In the genomic region with DNA sequence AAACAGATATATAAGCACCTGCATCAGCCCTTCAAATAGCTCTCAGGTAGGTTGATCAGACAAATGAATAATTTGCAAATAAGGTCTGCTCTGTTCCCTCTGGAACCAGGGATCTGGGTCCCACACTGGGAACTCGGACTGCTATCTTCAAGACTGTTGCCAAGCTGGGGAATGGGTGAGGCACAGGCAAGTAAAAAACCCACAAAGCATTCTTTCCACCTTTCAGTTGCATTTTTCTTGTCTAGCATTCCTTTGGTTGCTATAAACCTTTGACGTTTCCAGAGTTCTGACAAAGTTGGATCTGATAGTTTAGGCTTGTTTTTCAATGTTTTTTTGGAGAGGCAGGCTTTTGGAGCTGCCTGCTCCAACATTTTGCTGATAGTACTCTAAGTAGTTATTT, we compare ENCODE assay signal across 18 cellular contexts. TPM values are rescaled to one million over a fixed set of nuclear protein-coding genes. Genes with fewer than 3 reads are reported as not detected.
DNase-seq lines count a peak whose midpoint lies in the region; ATAC-seq, FAIRE-seq and TF ChIP-seq lines count a peak whose summit lies in the region.
"Had no signal": no experiment of that assay in that cellular context is flagged by ENCODE, and none has a peak within 500 bp of the region (broad histone marks: within the 10 kb centered on the region; RNA-seq: fewer than 3 reads in every experiment).

No MANE protein-coding gene starts in this region.

- 90 to 91% methylated on average over 2 of the region's 2 CpGs for WGBS in pancreas, 2 donors

- H3K4me1 ChIP-seq in astrocyte (ENCODE audit: insufficient read depth, low read length): no peaks in the 10 kb centered on the region
- H3K4me1 ChIP-seq in mucosa of descending colon (ENCODE audit: low read depth): no peaks in the 10 kb centered on the region
- no peaks in the 10 kb centered on the region for H3K4me1 ChIP-seq in pancreas
- H3K4me1 ChIP-seq: Caco-2 had no signal

- H3K27ac ChIP-seq in astrocyte (ENCODE audit: low read depth, low read length) (no peak overlapping the region), pancreas (no peak overlapping the region)
- H3K27ac ChIP-seq: 22Rv1, GM23248 had no signal

- no peaks in the 10 kb centered on the region for H3K27me3 ChIP-seq in astrocyte (ENCODE audit: insufficient read depth, low read length)
- H3K27me3 ChIP-seq in pancreas: no peaks in the 10 kb centered on the region

- H3K4me3 ChIP-seq in astrocyte (ENCODE audit: insufficient read depth, low read depth, low read length) (no peak overlapping the region), fibroblast of the aortic adventitia (ENCODE audit: low read depth, low read length) (no peak overlapping the region), mucosa of descending colon (no peak overlapping the region), pancreas (no peak overlapping the region)
- H3K4me3 ChIP-seq: GM23248, HAP-1 had no signal

- H4K20me1 ChIP-seq in astrocyte (ENCODE audit: insufficient read depth, low read length): no peaks in the 10 kb centered on the region

- H3K9me3 Mint-ChIP-seq in astrocyte (ENCODE audit: unreplicated experiment): no peaks in the 10 kb centered on the region
- H3K9me3 Mint-ChIP-seq: CD14-positive monocyte; CD8-positive, alpha-beta memory T cell; HFFc6 had no signal

- no peaks in the 10 kb centered on the region for H3K36me3 Mint-ChIP-seq in astrocyte (ENCODE audit: low read depth, unreplicated experiment)

- H3K27ac Mint-ChIP-seq in astrocyte (ENCODE audit: unreplicated experiment): peak overlapping the region; percentile 87
- H3K27ac Mint-ChIP-seq: CD14-positive monocyte, HFFc6 had no signal

- TF ChIP-seq CTCF in astrocyte (IDR thresholded peaks at IDR 0.05; ENCODE audit: insufficient read depth, low read depth, low read length): no peak
- TF ChIP-seq CTCF in fibroblast of the aortic adventitia (IDR thresholded peaks at IDR 0.05; ENCODE audit: insufficient read depth, low read length): no peak
- no peak for TF ChIP-seq CTCF in mucosa of descending colon (IDR thresholded peaks at IDR 0.05)
- no peak for TF ChIP-seq CTCF in pancreas (IDR thresholded peaks at IDR 0.05)

- FAIRE-seq in astrocyte (lab: Jason Lieb, UNC) (no peak), pancreas (lab: Jason Lieb, UNC) (no peak)
- FAIRE-seq: HepG2, HTR-8/SVneo had no signal

- H3K4me1 Mint-ChIP-seq in astrocyte (ENCODE audit: low read depth, unreplicated experiment): peaks cover 17% of the 10 kb centered on the region
- H3K4me1 Mint-ChIP-seq: CD14-positive monocyte had no signal

- no peak overlapping the region for H2AFZ ChIP-seq in astrocyte (ENCODE audit: low read depth, low read length)
- H2AFZ ChIP-seq: GM23248 had no signal

- no peak overlapping the region for H3K4me2 ChIP-seq in astrocyte (ENCODE audit: low read length)

- no peak overlapping the region for H3K9ac ChIP-seq in astrocyte (ENCODE audit: low read length)
- H3K9ac ChIP-seq: GM23248 had no signal

- no peaks in the 10 kb centered on the region for H3K27me3 Mint-ChIP-seq in astrocyte (ENCODE audit: low read depth, unreplicated experiment)
- H3K27me3 Mint-ChIP-seq: CD8-positive, alpha-beta memory T cell had no signal

- ATAC-seq in mucosa of descending colon (peak; percentile 18), pancreas (no peak), GM19328 (IDR thresholded peaks at IDR 0.05; ENCODE audit: unreplicated experiment) (no peak)
- ATAC-seq: HepG2 had no signal

- intact Hi-C loops in mucosa of descending colon (cut with DNase I, micrococcal nuclease): no loop called here
- intact Hi-C loops in pancreas (cut with DNase I): no loop called here

- no peaks in the 10 kb centered on the region for H3K79me2 ChIP-seq in astrocyte (ENCODE audit: insufficient read depth, low read length)

- DNase-seq in EH (ENCODE audit: low read depth) (peak; percentile 16), astrocyte (ENCODE audit: low read depth) (peak; percentile 79), fibroblast of the aortic adventitia (ENCODE audit: low read depth) (peak; percentile 25), mucosa of descending colon (no peak), pancreas (no peak), KG1 (lab: John Stamatoyannopoulos, UW) (no peak), H4 (ENCODE audit: low spot score) (no peak)
- DNase-seq: Caco-2; CD8-positive, alpha-beta memory T cell; DND-41; GM23248; HFFc6 had no signal

- H3K9me3 ChIP-seq in astrocyte (ENCODE audit: insufficient read depth, low read depth, low read length) (no peaks in the 10 kb centered on the region), mucosa of descending colon (no peaks in the 10 kb centered on the region), pancreas (no peaks in the 10 kb centered on the region)
- H3K9me3 ChIP-seq: HAP-1 had no signal

- H3K4me3 Mint-ChIP-seq in astrocyte (ENCODE audit: unreplicated experiment): peak overlapping the region; percentile 50
- H3K4me3 Mint-ChIP-seq: CD14-positive monocyte; CD8-positive, alpha-beta memory T cell; HFFc6 had no signal

- H3K36me3 ChIP-seq in astrocyte (ENCODE audit: insufficient read depth, low read length) (no peaks in the 10 kb centered on the region), mucosa of descending colon (ENCODE audit: low read depth) (no peaks in the 10 kb centered on the region), pancreas (no peaks in the 10 kb centered on the region)

RNA-seq across cellular contexts. Expression of gene FBXL17, which starts 20.1 kb away (rescaled TPM):
- total RNA-seq in astrocyte: 12.2 and 12.7 TPM in 2 replicates
- 8.3 and 19.7 TPM in 2 replicates for total RNA-seq in fibroblast of the aortic adventitia (ENCODE audit: low replicate concordance)
- total RNA-seq in mucosa of descending colon: 10 to 100 TPM; 22.8 to 25.6 (median 23.8) TPM
- 10 to 100 TPM in 2 of 6 donors, 1 to 10 TPM in 4; 6.4 to 11.1 (median 8.7) TPM for total RNA-seq in pancreas
- 1 to 10 TPM; 4.2 to 7.0 TPM for polyA plus RNA-seq in pancreas
- total RNA-seq in H4 (2014; rRNA removed; shearing (Covaris generic)): 14.9 and 18.0 TPM in 2 replicates

Comparison
In these comparisons a context has a peak if more than half of its experiments do, and no peak if none do; other contexts are left out.
1. DNase-seq: peak in EH (single experiment), astrocyte (single experiment) and fibroblast of the aortic adventitia (single experiment); none in mucosa of descending colon (0 of 3), pancreas (0 of 6), KG1 (single experiment) and H4 (single experiment).